In genomic region chr16:65281636-65282035, GRCh38 we compare ENCODE assay signal across 24 cellular contexts.
"Had no signal": no experiment of that assay in that cellular context is flagged by ENCODE, and none has a peak within 500 bp of the region (broad histone marks: within the 10 kb centered on the region; RNA-seq: fewer than 3 reads in every experiment).

No MANE protein-coding gene starts in this region.

- H3K36me3 ChIP-seq: adrenal gland, breast epithelium, esophagus muscularis mucosa, gastroesophageal sphincter, tibial artery, uterus had no signal

- H3K4me3 Mint-ChIP-seq: activated CD4-positive, alpha-beta memory T cell treated with anti-CD3 and anti-CD28 coated beads for 36 hours; activated CD4-positive, alpha-beta T cell treated with anti-CD3 and anti-CD28 coated beads for 36 hours; activated T-helper 1 cell treated with anti-CD3 and anti-CD28 coated beads, Interleukin-12 subunit alpha, Interleukin-12 subunit beta, Interleukin-2, Interleukin-4 antibody, amounts not matched to agents 30 ng/mL and 10 ng/mL and 1 ng/mL, durations not matched to agents 14 hours and 24 hours and 36 hours; memory B cell; naive thymus-derived CD8-positive, alpha-beta T cell had no signal

- H3K27ac ChIP-seq: adrenal gland, breast epithelium, coronary artery, esophagus muscularis mucosa, gastroesophageal sphincter, hepatocyte, tibial artery, uterus had no signal

- ATAC-seq: activated CD4-positive, alpha-beta T cell treated with anti-CD3 and anti-CD28 coated beads for 36 hours; activated naive CD4-positive, alpha-beta T cell treated with anti-CD3 and anti-CD28 coated beads, Interleukin-2, amount 50 U/mL, for 72 hours; gastroesophageal sphincter; naive thymus-derived CD8-positive, alpha-beta T cell; stimulated activated naive CD8-positive, alpha-beta T cell treated with anti-CD3 and anti-CD28 coated beads, Interleukin-15, Interleukin-2, amounts not matched to agents 100 U/mL and 50 U/mL, for 24 hours had no signal

- H3K36me3 Mint-ChIP-seq: activated CD4-positive, alpha-beta memory T cell treated with anti-CD3 and anti-CD28 coated beads for 36 hours; memory B cell; naive thymus-derived CD8-positive, alpha-beta T cell had no signal

- H3K27me3 ChIP-seq: adrenal gland, breast epithelium, esophagus muscularis mucosa, gastroesophageal sphincter, hepatocyte, tibial artery, uterus had no signal

- H3K4me3 ChIP-seq: adrenal gland, breast epithelium, coronary artery, esophagus muscularis mucosa, gastroesophageal sphincter, hepatocyte, tibial artery, uterus had no signal

- H3K27me3 Mint-ChIP-seq: activated CD4-positive, alpha-beta memory T cell treated with anti-CD3 and anti-CD28 coated beads for 36 hours; activated CD4-positive, alpha-beta T cell treated with anti-CD3 and anti-CD28 coated beads for 36 hours; memory B cell had no signal

- H3K4me1 Mint-ChIP-seq: activated CD4-positive, alpha-beta T cell treated with anti-CD3 and anti-CD28 coated beads for 36 hours; memory B cell; naive thymus-derived CD8-positive, alpha-beta T cell had no signal

- H3K9me3 ChIP-seq: adrenal gland, breast epithelium, esophagus muscularis mucosa, gastroesophageal sphincter, tibial artery, uterus had no signal

- H3K27ac Mint-ChIP-seq: activated CD4-positive, alpha-beta memory T cell treated with anti-CD3 and anti-CD28 coated beads for 36 hours; activated CD4-positive, alpha-beta T cell treated with anti-CD3 and anti-CD28 coated beads for 36 hours; activated T-helper 1 cell treated with anti-CD3 and anti-CD28 coated beads, Interleukin-12 subunit alpha, Interleukin-12 subunit beta, Interleukin-2, Interleukin-4 antibody, amounts not matched to agents 30 ng/mL and 10 ng/mL and 1 ng/mL, durations not matched to agents 14 hours and 24 hours and 36 hours; memory B cell; naive thymus-derived CD8-positive, alpha-beta T cell had no signal

- DNase-seq: activated CD4-positive, alpha-beta memory T cell treated with anti-CD3 and anti-CD28 coated beads for 36 hours; activated CD4-positive, alpha-beta T cell treated with anti-CD3 and anti-CD28 coated beads for 36 hours; activated gamma-delta T cell treated with Interleukin-2 at 50 U/mL for 16 hours; activated T-cell treated with anti-CD3 and anti-CD28 coated beads for 4 hours; adrenal gland; effector CD8-positive, alpha-beta T cell; kidney glomerular epithelial cell; naive thymus-derived CD8-positive, alpha-beta T cell; nucleus accumbens; stimulated activated CD4-positive, alpha-beta T cell treated with anti-CD3 and anti-CD28 coated beads, Interleukin-2, amount 100 ng/mL, for 24 hours; stimulated activated naive CD8-positive, alpha-beta T cell treated with anti-CD3 and anti-CD28 coated beads, Interleukin-15, Interleukin-2, amounts not matched to agents 100 U/mL and 50 U/mL, for 24 hours; substantia nigra; SW 1271; T-helper 2 cell; tibial artery; uterus had no signal

- H3K4me1 ChIP-seq: breast epithelium, uterus had no signal
